Comparison of ENCODE assay signal across 7 cellular contexts in the genomic region with DNA sequence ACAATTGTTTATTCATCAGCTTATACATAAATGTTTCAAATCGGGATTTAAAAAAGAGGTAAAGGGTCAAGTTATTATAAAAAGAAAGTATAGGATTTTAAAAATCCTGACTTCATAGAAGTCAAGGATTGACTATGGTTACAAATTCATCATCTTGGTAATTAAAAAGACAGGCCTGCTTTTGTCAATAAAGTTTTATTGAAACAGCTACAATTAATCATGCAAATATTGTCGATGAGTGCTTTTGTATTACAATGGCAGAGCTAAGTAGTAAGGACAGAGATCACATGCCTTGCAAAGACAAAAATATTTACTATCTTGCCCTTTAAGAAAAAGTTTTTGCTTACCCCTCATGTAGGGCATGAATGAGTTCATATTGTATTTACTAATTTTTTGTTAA.
"Had no signal": no experiment of that assay in that cellular context is flagged by ENCODE, and none has a peak within 500 bp of the region (broad histone marks: within the 10 kb centered on the region; RNA-seq: fewer than 3 reads in every experiment).

No MANE protein-coding gene starts in this region.

- FAIRE-seq: HepG2, HTR-8/SVneo had no signal

- DNase-seq: IMR-90, KBM-7, KG1 had no signal

- H3K9ac ChIP-seq: KMS-11 had no signal

- H3K4me2 ChIP-seq: KMS-11 had no signal

- ATAC-seq: HepG2 had no signal

- H3K27ac ChIP-seq: HL-60, KMS-11 had no signal
